In the genomic region with DNA sequence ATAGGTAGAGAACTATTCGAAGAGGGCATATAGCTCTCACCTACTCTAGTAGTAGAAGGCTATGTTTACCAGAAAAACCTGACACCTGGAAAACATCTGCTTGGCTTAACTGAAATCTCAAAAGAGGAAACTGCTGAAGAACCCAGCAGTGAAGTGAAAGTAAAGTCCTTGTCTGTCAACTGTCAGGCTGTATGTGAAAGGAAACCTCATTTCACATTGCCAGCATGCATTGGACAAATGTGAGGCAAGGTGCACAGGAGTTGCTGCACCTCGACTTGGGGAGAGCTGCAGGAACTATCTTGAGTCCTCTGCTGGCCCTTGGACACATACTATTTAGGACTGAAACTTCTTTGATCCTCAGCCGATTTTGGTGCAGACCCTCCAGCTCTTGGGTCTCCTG, we compare ENCODE assay signal across 9 cellular contexts. TPM values are rescaled to one million over a fixed set of nuclear protein-coding genes. Genes with fewer than 3 reads are reported as not detected.
A peak's percentile ranks its signal among the peaks of the same experiment; 100 is the strongest.
DNase-seq lines count a peak whose midpoint lies in the region; ATAC-seq and TF ChIP-seq lines count a peak whose summit lies in the region.
"Had no signal": no experiment of that assay in that cellular context is flagged by ENCODE, and none has a peak within 500 bp of the region (broad histone marks: within the 10 kb centered on the region; RNA-seq: fewer than 3 reads in every experiment).

No MANE protein-coding gene starts in this region.

- peaks cover 12% of the 10 kb centered on the region for H3K27me3 Mint-ChIP-seq in activated CD4-positive, alpha-beta T cell treated with anti-CD3 and anti-CD28 coated beads, Interleukin-2, amount 10 ng/mL, durations not matched to agents 24 days and 14 days
- peaks cover 0 to 4% of the 10 kb centered on the region in 2 donors for H3K27me3 Mint-ChIP-seq in natural killer cell (ENCODE audit: low read depth in 2 of 2)

- H3K4me3 ChIP-seq in Jurkat, Clone E6-1 (ENCODE audit: low read length) = peak overlapping the region; percentile 47
- H3K4me3 ChIP-seq in PC-9 = no peak overlapping the region

- H3K27ac ChIP-seq in PC-9 = no peak overlapping the region

- DNase-seq in activated CD4-positive, alpha-beta T cell treated with anti-CD3 and anti-CD28 coated beads, Interleukin-2, amount 10 ng/mL, durations not matched to agents 24 days and 14 days = peak; percentile 79
- DNase-seq in activated CD4-positive, alpha-beta T cell treated with anti-CD3 and anti-CD28 coated beads, Interleukin-2, amount 50 U/mL, for 48 hours = no peak
- peak; percentile 92 for DNase-seq in Jurkat, Clone E6-1 (ENCODE audit: low read depth, low spot score)
- DNase-seq in natural killer cell (no peak), DMS153 (lab: John Stamatoyannopoulos, UW) (no peak), PC-9 (no peak), occipital lobe (lab: John Stamatoyannopoulos, UW) (no peak)
- DNase-seq: SK-N-SH had no signal

- H3K9me2 ChIP-seq in PC-9 (ENCODE audit: insufficient read depth) = no peaks in the 10 kb centered on the region
- H3K9me2 ChIP-seq: SK-N-SH had no signal

- no peaks in the 10 kb centered on the region for H3K36me3 ChIP-seq in PC-9 (ENCODE audit: low read depth)

- no peaks in the 10 kb centered on the region for H3K9me3 ChIP-seq in PC-9 (ENCODE audit: insufficient read depth, low read depth)
- H3K9me3 ChIP-seq: SK-N-SH had no signal

- H3K27me3 ChIP-seq in PC-9 (ENCODE audit: insufficient read depth, low read depth) = no peaks in the 10 kb centered on the region

- intact Hi-C loops in activated CD4-positive, alpha-beta T cell treated with anti-CD3 and anti-CD28 coated beads, Interleukin-2, amount 10 ng/mL, durations not matched to agents 24 days and 14 days (cut with micrococcal nuclease) = loop anchor here (5.0 kb wide), 1 partner anchor 54 kb away; a partner anchor contains a TSS
- intact Hi-C loops in natural killer cell (cut with micrococcal nuclease) (no loop called here), PC-9 (cut with micrococcal nuclease; ENCODE audit: unreplicated experiment) (no loop called here)

- peaks cover 17% of the 10 kb centered on the region for H3K4me1 Mint-ChIP-seq in activated CD4-positive, alpha-beta T cell treated with anti-CD3 and anti-CD28 coated beads, Interleukin-2, amount 10 ng/mL, durations not matched to agents 24 days and 14 days
- H3K4me1 Mint-ChIP-seq in natural killer cell = peaks cover 17 to 27% of the 10 kb centered on the region in 2 donors

- no peak overlapping the region for H2AFZ ChIP-seq in PC-9

- no peaks in the 10 kb centered on the region for H3K79me2 ChIP-seq in PC-9 (ENCODE audit: low read depth)

- CTCF ChIA-PET in PC-9 (lab: Charles Lee) = no interaction called here

- no peak overlapping the region for H3K27ac Mint-ChIP-seq in activated CD4-positive, alpha-beta T cell treated with anti-CD3 and anti-CD28 coated beads, Interleukin-2, amount 10 ng/mL, durations not matched to agents 24 days and 14 days
- H3K27ac Mint-ChIP-seq in natural killer cell = peak overlapping the region in 1 of 2 donors; percentile 41

- H3K4me1 ChIP-seq in PC-9 (replicated peaks; ENCODE audit: insufficient read depth) = no peaks in the 10 kb centered on the region

- H3K36me3 Mint-ChIP-seq in activated CD4-positive, alpha-beta T cell treated with anti-CD3 and anti-CD28 coated beads, Interleukin-2, amount 10 ng/mL, durations not matched to agents 24 days and 14 days (ENCODE audit: low read depth) = peaks cover 1% of the 10 kb centered on the region
- no peaks in the 10 kb centered on the region for H3K36me3 Mint-ChIP-seq in natural killer cell

- H3K9me3 Mint-ChIP-seq in activated CD4-positive, alpha-beta T cell treated with anti-CD3 and anti-CD28 coated beads, Interleukin-2, amount 10 ng/mL, durations not matched to agents 24 days and 14 days = no peaks in the 10 kb centered on the region
- H3K9me3 Mint-ChIP-seq in natural killer cell = no peaks in the 10 kb centered on the region

- no peaks in the 10 kb centered on the region for H3F3A ChIP-seq in PC-9 (ENCODE audit: insufficient read depth, low read depth)

- H3K4me2 ChIP-seq in PC-9 = no peak overlapping the region
- H3K4me2 ChIP-seq: SK-N-SH had no signal

- H3K4me3 Mint-ChIP-seq in activated CD4-positive, alpha-beta T cell treated with anti-CD3 and anti-CD28 coated beads, Interleukin-2, amount 10 ng/mL, durations not matched to agents 24 days and 14 days = peak overlapping the region; percentile 59
- H3K4me3 Mint-ChIP-seq in natural killer cell = peak overlapping the region; percentile 68

- no peak for TF ChIP-seq CTCF in natural killer cell (IDR thresholded peaks at IDR 0.05)
- no peak for TF ChIP-seq CTCF in PC-9 (conservative IDR thresholded peaks at IDR 0.05)

- H4K20me1 ChIP-seq in PC-9 (ENCODE audit: insufficient read depth) = no peaks in the 10 kb centered on the region

- POLR2A ChIA-PET in PC-9 (lab: Charles Lee; ENCODE audit: unreplicated experiment) = no interaction called here

- BruUV-seq in PC-9 (replicated peaks; lab: Mats Ljungman, UMichigan) = no TSS peak

- ATAC-seq in HG02588 (IDR thresholded peaks at IDR 0.05; ENCODE audit: unreplicated experiment) (peak; percentile 98), natural killer cell (peak; percentile 54 to 88 (median 68))

RNA-seq across cellular contexts. Expression of a gene that starts 53.3 kb away (rescaled TPM):
- 21.6 and 22.2 TPM in 2 replicates for total RNA-seq in activated CD4-positive, alpha-beta T cell treated with anti-CD3 and anti-CD28 coated beads, Interleukin-2, amount 10 ng/mL, durations not matched to agents 24 days and 14 days
- polyA plus RNA-seq in Jurkat, Clone E6-1 (2012; ENCODE audit: insufficient read depth, insufficient read length) = 86.2 TPM
- total RNA-seq in natural killer cell = 1 to 10 TPM; 7.6 to 9.9 (median 8.4) TPM
- total RNA-seq in PC-9 (2021) = not detected in 2 replicates
- 685 TPM for total RNA-seq in occipital lobe

Comparison
In these comparisons a context has a peak if more than half of its experiments do, and no peak if none do; other contexts are left out.
1. DNase-seq: peak in activated CD4-positive, alpha-beta T cell treated with anti-CD3 and anti-CD28 coated beads, Interleukin-2, amount 10 ng/mL, durations not matched to agents 24 days and 14 days (single experiment) and Jurkat, Clone E6-1 (single experiment); none in activated CD4-positive, alpha-beta T cell treated with anti-CD3 and anti-CD28 coated beads, Interleukin-2, amount 50 U/mL, for 48 hours (0 of 2), natural killer cell (single experiment), DMS153 (single experiment), PC-9 (0 of 2) and occipital lobe (single experiment).
2. RNA of a gene that starts 53.3 kb away (total RNA-seq): 685 TPM in occipital lobe (single experiment); 21.6 to 22.2 TPM in activated CD4-positive, alpha-beta T cell treated with anti-CD3 and anti-CD28 coated beads, Interleukin-2, amount 10 ng/mL, durations not matched to agents 24 days and 14 days, 7.6 to 9.9 TPM in natural killer cell and not detected in PC-9; every median in the first group is over 10 times any median in the second.